In genomic region chr16:60945225-60945624, GRCh38 we compare ENCODE assay signal across 18 cellular contexts.
DNase-seq lines count a peak whose midpoint lies in the region; ATAC-seq and TF ChIP-seq lines count a peak whose summit lies in the region.
"Had no signal": no experiment of that assay in that cellular context is flagged by ENCODE, and none has a peak within 500 bp of the region (broad histone marks: within the 10 kb centered on the region; RNA-seq: fewer than 3 reads in every experiment).

No MANE protein-coding gene starts in this region.

- no peaks in the 10 kb centered on the region for H3F3A ChIP-seq in GM23248 (ENCODE audit: insufficient read depth)

- no peak overlapping the region for H3K27ac Mint-ChIP-seq in endothelial cell (ENCODE audit: unreplicated experiment)
- H3K27ac Mint-ChIP-seq: CD4-positive, alpha-beta memory T cell had no signal

- no peak overlapping the region for H3K4me2 ChIP-seq in OCI-LY7 (ENCODE audit: low read length)
- H3K4me2 ChIP-seq in GM23248 (ENCODE audit: unreplicated experiment), result no peak overlapping the region
- H3K4me2 ChIP-seq: KMS-11 had no signal

- no peaks in the 10 kb centered on the region for H3K36me3 Mint-ChIP-seq in endothelial cell (ENCODE audit: low read depth, unreplicated experiment)
- H3K36me3 Mint-ChIP-seq: CD4-positive, alpha-beta memory T cell had no signal

- CTCF ChIA-PET in OCI-LY7 (lab: Charles Lee; ENCODE audit: unreplicated experiment), result no interaction called here

- H3K4me3 ChIP-seq in OCI-LY7 (ENCODE audit: low read depth, low read length, poor library complexity, severe bottlenecking), result no peak overlapping the region
- H3K4me3 ChIP-seq in GM23248, result no peak overlapping the region
- H3K4me3 ChIP-seq: esophagus squamous epithelium had no signal

- in situ Hi-C loops in GM23248 (cut with MboI), result no loop called here

- ATAC-seq in GM18519 (IDR thresholded peaks at IDR 0.05; ENCODE audit: low FRiP score, unreplicated experiment) (no peak), HG03108 (IDR thresholded peaks at IDR 0.05; ENCODE audit: unreplicated experiment) (no peak)

- DNase-seq in HT1080 (ENCODE audit: low read depth), result peak; percentile 10
- DNase-seq in OCI-LY7 (ENCODE audit: low spot score), result peak; percentile 7
- DNase-seq in endothelial cell (ENCODE audit: low spot score), result peak; percentile 67
- DNase-seq in retina, result peak; percentile 44
- no peak for DNase-seq in GM23248
- DNase-seq: activated CD4-positive, CD25-positive, alpha-beta regulatory T cell; activated T-cell treated with anti-CD3 and anti-CD28 coated beads for 4 hours; CD4-positive, alpha-beta memory T cell; cortex of kidney; esophagus squamous epithelium; GF-D8; hippocampal formation; mammary epithelial cell; occipital lobe; stimulated activated CD4-positive, alpha-beta T cell treated with anti-CD3 and anti-CD28 coated beads, Interleukin-12 subunit alpha, Interleukin-12 subunit beta, amount 100 ng/mL, for 4 hours had no signal

- POLR2A ChIA-PET in OCI-LY7 (lab: Charles Lee), result no interaction called here

- H3K27ac ChIP-seq in OCI-LY7 (ENCODE audit: low read depth, low read length, poor library complexity, severe bottlenecking), result no peak overlapping the region
- no peak overlapping the region for H3K27ac ChIP-seq in GM23248
- H3K27ac ChIP-seq: esophagus squamous epithelium, KMS-11 had no signal

- H3K9me3 ChIP-seq in OCI-LY7 (ENCODE audit: low read length) (no peaks in the 10 kb centered on the region), GM23248 (ENCODE audit: low read depth) (no peaks in the 10 kb centered on the region)
- H3K9me3 ChIP-seq: esophagus squamous epithelium had no signal

- H3K36me3 ChIP-seq in OCI-LY7 (ENCODE audit: insufficient read depth, low read length) (no peaks in the 10 kb centered on the region), GM23248 (ENCODE audit: low read depth) (no peaks in the 10 kb centered on the region)
- H3K36me3 ChIP-seq: esophagus squamous epithelium had no signal

- TF ChIP-seq CTCF in OCI-LY7 (conservative IDR thresholded peaks at IDR 0.05; ENCODE audit: low read length) (no peak), endothelial cell (IDR thresholded peaks at IDR 0.05; ENCODE audit: unreplicated experiment) (no peak)

- intact Hi-C loops in OCI-LY7 (cut with micrococcal nuclease; ENCODE audit: unreplicated experiment), result no loop called here

- H3K4me3 Mint-ChIP-seq in endothelial cell (ENCODE audit: unreplicated experiment), result no peak overlapping the region
- H3K4me3 Mint-ChIP-seq: CD4-positive, alpha-beta memory T cell had no signal

- WGBS in GM23248 (ENCODE audit: low coverage in 1 of 2, low lambda C conversion rate in 2 of 2, missing lambda C conversion rate in 2 of 2), 2 experiments, result 0 to 3% methylated on average over 2 of the region's 2 CpGs

- H3K79me2 ChIP-seq in OCI-LY7 (ENCODE audit: insufficient read depth, low read depth, low read length) (no peaks in the 10 kb centered on the region), GM23248 (ENCODE audit: insufficient read depth) (no peaks in the 10 kb centered on the region)

- BruUV-seq in OCI-LY7 (replicated peaks; lab: Mats Ljungman, UMichigan), result no TSS peak

- no peaks in the 10 kb centered on the region for H3K27me3 Mint-ChIP-seq in endothelial cell (ENCODE audit: unreplicated experiment)
- H3K27me3 Mint-ChIP-seq: CD4-positive, alpha-beta memory T cell had no signal

- no peaks in the 10 kb centered on the region for H3K4me1 ChIP-seq in OCI-LY7 (ENCODE audit: insufficient read depth, low read length, poor library complexity, severe bottlenecking)
- H3K4me1 ChIP-seq in GM23248 (ENCODE audit: insufficient read depth), result no peaks in the 10 kb centered on the region
- H3K4me1 ChIP-seq: esophagus squamous epithelium had no signal

- H2AFZ ChIP-seq in OCI-LY7 (ENCODE audit: low read length) (no peak overlapping the region), GM23248 (no peak overlapping the region)

- H3K27me3 ChIP-seq in GM23248 (replicated peaks; ENCODE audit: insufficient read depth), result no peaks in the 10 kb centered on the region
- H3K27me3 ChIP-seq: esophagus squamous epithelium had no signal

- H4K20me1 ChIP-seq in OCI-LY7 (ENCODE audit: insufficient read depth, low read length) (no peaks in the 10 kb centered on the region), GM23248 (ENCODE audit: insufficient read depth) (no peaks in the 10 kb centered on the region)

- H3K4me1 Mint-ChIP-seq in endothelial cell (ENCODE audit: unreplicated experiment), result no peaks in the 10 kb centered on the region
- H3K4me1 Mint-ChIP-seq: CD4-positive, alpha-beta memory T cell had no signal

- H3K9me2 ChIP-seq in OCI-LY7 (ENCODE audit: insufficient read depth, low read length) (no peaks in the 10 kb centered on the region), GM23248 (ENCODE audit: insufficient read depth) (no peaks in the 10 kb centered on the region)

- no peaks in the 10 kb centered on the region for H3K9me3 Mint-ChIP-seq in endothelial cell (ENCODE audit: unreplicated experiment)

- H3K9ac ChIP-seq in GM23248, result no peak overlapping the region
- H3K9ac ChIP-seq: KMS-11 had no signal
